ENCODE assay signal across 8 cellular contexts in the genomic region with DNA sequence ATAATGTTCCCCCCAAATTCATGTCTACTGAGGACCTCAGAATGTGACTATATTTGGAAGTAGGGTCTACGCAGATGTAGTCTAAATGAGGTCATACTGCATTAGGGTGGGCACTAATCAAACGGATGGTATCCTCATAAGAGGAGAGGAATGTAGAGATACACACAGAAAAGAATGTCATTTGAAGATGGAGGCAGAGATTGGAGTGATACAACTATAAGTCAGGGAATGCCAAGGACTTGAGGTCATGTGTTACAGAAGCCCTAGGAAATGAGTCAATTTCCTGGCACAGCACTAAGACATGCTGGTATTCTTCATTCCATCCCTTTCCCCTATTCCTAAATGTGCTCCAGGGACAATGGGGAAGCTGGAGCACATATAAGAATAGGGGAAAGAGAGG. TPM values are rescaled to one million over a fixed set of nuclear protein-coding genes. Genes with fewer than 3 reads are reported as not detected.
DNase-seq lines count a peak whose midpoint lies in the region; ATAC-seq and TF ChIP-seq lines count a peak whose summit lies in the region.

No MANE protein-coding gene starts in this region.

- H3K27me3 ChIP-seq in BLaER1 treated with 17β-estradiol and CSF1 and Interleukin-3, amounts not matched to agents 10 nM and 100 nM: no peaks in the 10 kb centered on the region
- H3K27me3 ChIP-seq in naive thymus-derived CD4-positive, alpha-beta T cell (ENCODE audit: control insufficient read depth in 2 of 2, insufficient read depth in 2 of 2, low read length in 2 of 2): no peaks in the 10 kb centered on the region

- H4K20me1 ChIP-seq in BLaER1 treated with 17β-estradiol and CSF1 and Interleukin-3, amounts not matched to agents 10 nM and 100 nM: no peaks in the 10 kb centered on the region

- peaks cover 0 to 18% (median 5%) of the 10 kb centered on the region in 11 experiments; a peak in 8 of 22 replicates for H3K9me3 ChIP-seq in BLaER1 treated with 17β-estradiol and CSF1 and Interleukin-3, amounts not matched to agents 10 nM and 100 nM (replicated peaks in 1 of 11)
- H3K9me3 ChIP-seq in naive thymus-derived CD4-positive, alpha-beta T cell (ENCODE audit: control insufficient read depth in 2 of 3, low read length in 3 of 3): no peaks in the 10 kb centered on the region

- H3K36me3 Mint-ChIP-seq in naive thymus-derived CD4-positive, alpha-beta T cell: peaks cover 0 to 45% (median 7%) of the 10 kb centered on the region in 5 donors

- peaks cover 0 to 2% (median 0%) of the 10 kb centered on the region in 5 donors for H3K27me3 Mint-ChIP-seq in naive thymus-derived CD4-positive, alpha-beta T cell

- ATAC-seq in naive thymus-derived CD4-positive, alpha-beta T cell: no peak
- ATAC-seq in GM21447 (IDR thresholded peaks at IDR 0.05; ENCODE audit: unreplicated experiment): no peak

- TF ChIP-seq CTCF in coronary artery (IDR thresholded peaks at IDR 0.05): no peak

- peak overlapping the region in 2 of 11 experiments; percentile 57 to 59; a peak in 2 of 22 replicates for H3K9ac ChIP-seq in BLaER1 treated with 17β-estradiol and CSF1 and Interleukin-3, amounts not matched to agents 10 nM and 100 nM

- H3K4me1 ChIP-seq in BLaER1 treated with 17β-estradiol and CSF1 and Interleukin-3, amounts not matched to agents 10 nM and 100 nM: peaks cover 0 to 64% (median 16%) of the 10 kb centered on the region in 10 experiments; a peak in 13 of 20 replicates
- peaks cover 0 to 8% of the 10 kb centered on the region in 2 donors for H3K4me1 ChIP-seq in naive thymus-derived CD4-positive, alpha-beta T cell (ENCODE audit: control insufficient read depth in 2 of 2, insufficient read depth in 2 of 2, low read length in 2 of 2)

- H3K4me3 Mint-ChIP-seq in naive thymus-derived CD4-positive, alpha-beta T cell: peak overlapping the region in 3 of 10 donors; percentile 43 to 80 (median 61)

- H3K9me3 Mint-ChIP-seq in naive thymus-derived CD4-positive, alpha-beta T cell: peaks cover 0 to 19% (median 6%) of the 10 kb centered on the region in 11 donors

- peak overlapping the region in 2 of 10 experiments; percentile 28 to 34; a peak in 2 of 20 replicates for H3K4me3 ChIP-seq in BLaER1 treated with 17β-estradiol and CSF1 and Interleukin-3, amounts not matched to agents 10 nM and 100 nM
- H3K4me3 ChIP-seq in coronary artery: peak overlapping the region; percentile 59
- H3K4me3 ChIP-seq in naive thymus-derived CD4-positive, alpha-beta T cell (ENCODE audit: low read length): no peak overlapping the region

- peaks cover 20 to 63% (median 26%) of the 10 kb centered on the region in 7 donors for H3K4me1 Mint-ChIP-seq in naive thymus-derived CD4-positive, alpha-beta T cell

- POLR2A ChIA-PET in naive thymus-derived CD4-positive, alpha-beta T cell (lab: Charles Lee): no interaction called here

- intact Hi-C loops in naive thymus-derived CD4-positive, alpha-beta T cell (cut with micrococcal nuclease): no loop called here

- peak overlapping the region in 7 of 11 experiments; percentile 23 to 92 (median 67); a peak in 13 of 22 replicates for H3K4me2 ChIP-seq in BLaER1 treated with 17β-estradiol and CSF1 and Interleukin-3, amounts not matched to agents 10 nM and 100 nM

- H3K27ac Mint-ChIP-seq in naive thymus-derived CD4-positive, alpha-beta T cell: peak overlapping the region in 5 of 9 donors; percentile 63 to 97 (median 80)

- H3K27ac ChIP-seq in BLaER1 treated with 17β-estradiol and CSF1 and Interleukin-3, amounts not matched to agents 10 nM and 100 nM: peak overlapping the region in 5 of 11 experiments; percentile 12 to 72 (median 58); a peak in 8 of 22 replicates
- H3K27ac ChIP-seq in coronary artery: peak overlapping the region; percentile 59 to 69
- H3K27ac ChIP-seq in naive thymus-derived CD4-positive, alpha-beta T cell (ENCODE audit: low read depth, low read length): no peak overlapping the region

- no peaks in the 10 kb centered on the region; a peak in 1 of 22 replicates for H3K36me3 ChIP-seq in BLaER1 treated with 17β-estradiol and CSF1 and Interleukin-3, amounts not matched to agents 10 nM and 100 nM
- H3K36me3 ChIP-seq in naive thymus-derived CD4-positive, alpha-beta T cell (ENCODE audit: control insufficient read depth in 2 of 3, insufficient read depth in 3 of 3, low read length in 3 of 3): no peaks in the 10 kb centered on the region

- CTCF ChIA-PET in naive thymus-derived CD4-positive, alpha-beta T cell (lab: Charles Lee): no interaction called here

- DNase-seq in NCI-H226 (peak; percentile 97), coronary artery (ENCODE audit: low spot score) (no peak), SKM-1 (lab: John Stamatoyannopoulos, UW; ENCODE audit: unreplicated experiment) (no peak), cerebellar cortex (ENCODE audit: low spot score) (no peak), NCI-H1436 (lab: John Stamatoyannopoulos, UW) (no peak)
- no peak for DNase-seq in naive thymus-derived CD4-positive, alpha-beta T cell

RNA-seq across cellular contexts. Expression of gene PDCD1LG2, which starts 0.8 kb away (rescaled TPM):
- total RNA-seq in naive thymus-derived CD4-positive, alpha-beta T cell: 1 to 10 TPM in 1 of 5 experiments, under 1 TPM in 4; 0.16 to 7.4 (median 0.32) TPM
- not detected for polyA plus RNA-seq in naive thymus-derived CD4-positive, alpha-beta T cell

RNA-seq across cellular contexts. Expression of gene CD274, which starts 59.2 kb away (rescaled TPM):
- total RNA-seq in naive thymus-derived CD4-positive, alpha-beta T cell: 10 to 100 TPM in 1 of 5 experiments, 1 to 10 TPM in 4; 2.9 to 38.7 (median 7.8) TPM
- polyA plus RNA-seq in naive thymus-derived CD4-positive, alpha-beta T cell: 1 to 10 TPM; 2.0 to 3.1 TPM
